34 cellular contexts compared by ENCODE assay signal in the genomic region with DNA sequence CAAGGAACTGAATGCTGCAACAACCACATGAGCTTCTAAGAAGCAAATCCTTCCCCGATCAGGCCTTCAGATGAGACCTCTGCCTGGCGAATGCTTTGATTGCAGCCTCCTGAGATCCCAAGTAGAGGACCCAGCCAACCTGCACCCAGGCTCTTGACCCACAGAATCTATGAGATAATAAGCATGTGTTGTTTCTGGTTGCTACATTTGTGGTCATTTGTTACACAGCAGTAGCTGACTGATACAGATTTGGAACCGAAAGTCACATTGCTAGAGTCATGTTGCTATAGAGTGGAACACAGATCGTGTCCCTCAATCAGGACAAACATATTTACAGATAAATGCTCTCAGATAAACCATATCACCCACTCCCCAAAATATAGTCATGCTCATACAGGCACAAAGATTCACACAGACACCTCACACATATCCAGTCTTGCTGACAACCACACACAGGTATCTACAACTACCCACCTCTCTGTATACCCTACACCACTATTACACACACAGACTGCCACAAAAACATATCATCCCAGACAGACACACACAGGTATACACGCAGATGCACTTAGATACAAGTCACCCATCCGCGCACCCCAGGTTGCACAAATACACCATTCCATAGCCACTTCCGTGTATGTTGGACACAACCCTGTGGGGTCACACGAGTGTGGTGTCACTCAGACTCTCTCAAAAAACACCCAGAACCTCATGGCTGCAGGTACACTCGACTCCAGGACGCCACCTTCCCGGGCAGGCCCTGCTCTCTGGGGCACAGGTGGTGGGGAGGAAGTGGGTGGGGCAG. TPM values are rescaled to one million over a fixed set of nuclear protein-coding genes. Genes with fewer than 3 reads are reported as not detected.
"Had no signal": no experiment of that assay in that cellular context is flagged by ENCODE, and none has a peak within 500 bp of the region (broad histone marks: within the 10 kb centered on the region; RNA-seq: fewer than 3 reads in every experiment).

No MANE protein-coding gene starts in this region.

- H3K9me3 ChIP-seq: ascending aorta, MG63 had no signal

- H3K36me3 ChIP-seq: ascending aorta, breast epithelium, SJCRH30 had no signal

- H3K27ac ChIP-seq: ascending aorta, body of pancreas, breast epithelium, SJCRH30, SK-N-MC had no signal

- H3K36me3 Mint-ChIP-seq: activated naive CD4-positive, alpha-beta T cell treated with anti-CD3 and anti-CD28 coated beads, Interleukin-2, amount 50 U/mL, for 24 hours had no signal

- ATAC-seq: activated CD8-positive, alpha-beta T cell treated with anti-CD3 and anti-CD28 coated beads for 36 hours; activated T-cell treated with anti-CD3 and anti-CD28 coated beads, Interleukin-2, amount 50 U/mL, for 72 hours; body of pancreas; PC-3 had no signal

- H3K4me1 Mint-ChIP-seq: activated CD4-positive, alpha-beta T cell treated with anti-CD3 and anti-CD28 coated beads, Interleukin-2, amount 10 ng/mL, durations not matched to agents 24 days and 14 days; activated naive CD8-positive, alpha-beta T cell treated with anti-CD3 and anti-CD28 coated beads, Interleukin-2, amount 10 ng/mL, durations not matched to agents 7 days and 5 days had no signal

- DNase-seq: activated CD4-positive, alpha-beta T cell treated with anti-CD3 and anti-CD28 coated beads, Interleukin-2, amount 10 ng/mL, durations not matched to agents 24 days and 14 days; activated CD4-positive, alpha-beta T cell treated with anti-CD3 and anti-CD28 coated beads, Interleukin-2, amount 50 U/mL, for 4 hours; activated CD8-positive, alpha-beta T cell treated with anti-CD3 and anti-CD28 coated beads for 36 hours; activated gamma-delta T cell; activated naive CD4-positive, alpha-beta T cell treated with Interleukin-2 at 50 U/mL for 16 hours; activated naive CD8-positive, alpha-beta T cell treated with anti-CD3 and anti-CD28 coated beads, Interleukin-2, amount 10 ng/mL, durations not matched to agents 7 days and 5 days; activated T-cell treated with anti-CD3 and anti-CD28 coated beads, Interleukin-2, amount 50 U/mL, for 1 hour; activated T-cell treated with anti-CD3 and anti-CD28 coated beads, Interleukin-2, amount 50 U/mL, for 72 hours; amygdala; body of pancreas; cerebellar nuclear complex; Kasumi-1; MG63; NCI-H1048; NCI-H1105 treated with DMSO at 0.1 percent for 48 hours; NCI-H1436; NCI-H1694; NCI-H1930; NCI-H2081 treated with DMSO at 0.1 percent for 48 hours; NCI-H226; NCI-H526; NCI-H748 treated with DMSO at 0.1 percent for 48 hours; NK-92 treated with Interleukin-12 subunit alpha and Interleukin-12 subunit beta, amount 100 ng/mL, for 24 hours; PC-3; SHP77; SJCRH30 had no signal

- H3K4me3 ChIP-seq: ascending aorta, body of pancreas, breast epithelium, MG63, SJCRH30, SK-N-MC had no signal

- H3K27ac Mint-ChIP-seq: activated CD4-positive, alpha-beta T cell treated with anti-CD3 and anti-CD28 coated beads, Interleukin-2, amount 10 ng/mL, durations not matched to agents 24 days and 14 days; activated CD8-positive, alpha-beta T cell treated with anti-CD3 and anti-CD28 coated beads for 36 hours; activated naive CD4-positive, alpha-beta T cell treated with anti-CD3 and anti-CD28 coated beads, Interleukin-2, amount 50 U/mL, for 24 hours; activated naive CD8-positive, alpha-beta T cell treated with anti-CD3 and anti-CD28 coated beads, Interleukin-2, amount 10 ng/mL, durations not matched to agents 7 days and 5 days; activated T-cell treated with anti-CD3 and anti-CD28 coated beads, Interleukin-2, amount 50 U/mL, for 72 hours; activated T-helper 2 cell treated with anti-CD3 and anti-CD28 coated beads, Interferon-gamma antibody, Interleukin-2, Interleukin-4, amounts not matched to agents 10 μg/mL and 5 μg/mL and 100 μg/mL, durations not matched to agents 14 hours and 24 hours and 36 hours; T-helper 2 cell treated with Interferon-gamma antibody and Interleukin-4, amounts not matched to agents 5 μg/mL and 100 μg/mL, for 36 hours had no signal

- H3K4me3 Mint-ChIP-seq: activated CD4-positive, alpha-beta T cell treated with anti-CD3 and anti-CD28 coated beads, Interleukin-2, amount 10 ng/mL, durations not matched to agents 24 days and 14 days; activated CD8-positive, alpha-beta T cell treated with anti-CD3 and anti-CD28 coated beads for 36 hours; activated naive CD4-positive, alpha-beta T cell treated with anti-CD3 and anti-CD28 coated beads, Interleukin-2, amount 50 U/mL, for 24 hours; activated naive CD8-positive, alpha-beta T cell treated with anti-CD3 and anti-CD28 coated beads, Interleukin-2, amount 10 ng/mL, durations not matched to agents 7 days and 5 days; activated T-cell treated with anti-CD3 and anti-CD28 coated beads, Interleukin-2, amount 50 U/mL, for 72 hours; T-helper 2 cell treated with Interferon-gamma antibody and Interleukin-4, amounts not matched to agents 5 μg/mL and 100 μg/mL, for 36 hours had no signal

- H3K27me3 ChIP-seq: body of pancreas, MG63, SJCRH30 had no signal

- H3K4me1 ChIP-seq: breast epithelium, SJCRH30 had no signal

- H3K9me3 Mint-ChIP-seq: activated naive CD4-positive, alpha-beta T cell treated with anti-CD3 and anti-CD28 coated beads, Interleukin-2, amount 50 U/mL, for 24 hours had no signal

RNA-seq across cellular contexts. Expression of a gene that starts 5.5 kb away (rescaled TPM):
- total RNA-seq: activated naive CD8-positive, alpha-beta T cell treated with anti-CD3 and anti-CD28 coated beads, Interleukin-2, amount 10 ng/mL, durations not matched to agents 7 days and 5 days; ascending aorta; SJCRH30; T-helper 1 cell treated with Interleukin-12 subunit alpha and Interleukin-12 subunit beta and Interleukin-4 antibody, amounts not matched to agents 30 ng/mL and 1 ng/mL, for 36 hours had no signal

RNA-seq across cellular contexts. Expression of a gene that starts 13.2 kb away (rescaled TPM):
- total RNA-seq: NCI-H460, SJCRH30 had no signal
